In the genomic region with DNA sequence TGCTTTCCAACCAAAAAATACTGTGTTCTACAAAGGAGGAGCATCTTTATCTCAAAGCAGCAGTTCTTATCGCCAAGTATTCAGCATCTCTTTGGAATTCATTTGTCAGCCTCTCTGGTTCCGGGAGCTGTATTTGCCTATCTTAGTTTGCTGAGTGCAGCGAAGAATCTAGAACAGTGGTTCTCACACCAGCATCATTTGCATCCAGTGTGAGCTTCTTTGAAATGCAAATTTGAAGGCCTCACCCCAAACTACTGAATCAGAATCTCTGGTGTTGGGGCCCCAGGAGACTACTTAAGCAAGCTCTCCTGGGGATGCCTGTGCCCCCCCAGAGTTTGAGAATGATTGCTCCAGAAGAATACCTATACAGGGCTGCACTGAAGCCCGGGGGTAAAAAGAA, we compare ENCODE assay signal across 11 cellular contexts. TPM values are rescaled to one million over a fixed set of nuclear protein-coding genes. Genes with fewer than 3 reads are reported as not detected.
DNase-seq lines count a peak whose midpoint lies in the region; ATAC-seq and TF ChIP-seq lines count a peak whose summit lies in the region.
"Had no signal": no experiment of that assay in that cellular context is flagged by ENCODE, and none has a peak within 500 bp of the region (broad histone marks: within the 10 kb centered on the region; RNA-seq: fewer than 3 reads in every experiment).

No MANE protein-coding gene starts in this region.

- H2BK12ac ChIP-seq in mesenchymal stem cell (ENCODE audit: low read length in 2 of 2), result no peak overlapping the region

- H3K4me3 ChIP-seq in mesenchymal stem cell (ENCODE audit: insufficient read depth in 1 of 2, low read depth in 1 of 2, low read length in 2 of 2), result no peak overlapping the region

- no peak overlapping the region for H2AK5ac ChIP-seq in mesenchymal stem cell (ENCODE audit: low read length, severe bottlenecking)

- H3K9me3 ChIP-seq in CD4-positive, alpha-beta T cell (ENCODE audit: control insufficient read depth, low read length), result no peaks in the 10 kb centered on the region
- H3K9me3 ChIP-seq in mesenchymal stem cell (ENCODE audit: control insufficient read depth, low read length), result no peaks in the 10 kb centered on the region

- H3K4ac ChIP-seq in mesenchymal stem cell (ENCODE audit: low read depth in 1 of 2, low read length in 2 of 2), result no peak overlapping the region

- H3K4me1 ChIP-seq in mesenchymal stem cell (ENCODE audit: control insufficient read depth, insufficient read depth, low read depth, low read length), result peaks cover 3% of the 10 kb centered on the region

- H2BK120ac ChIP-seq in mesenchymal stem cell (ENCODE audit: low read depth, low read length), result no peak overlapping the region

- H3K4me2 ChIP-seq in mesenchymal stem cell (ENCODE audit: low read length, poor library complexity, severe bottlenecking), result no peak overlapping the region

- H3K23ac ChIP-seq in mesenchymal stem cell (ENCODE audit: low read length in 2 of 2), result no peak overlapping the region

- intact Hi-C loops in CD4-positive, alpha-beta T cell (cut with DNase I, micrococcal nuclease), result loop anchor here in 1 of 2 experiments (2.0 to 10.0 kb wide), 3 partner anchors 107 to 839 kb away; a partner anchor contains a TSS
- intact Hi-C loops in activated T-helper 1 cell treated with anti-CD3 and anti-CD28 coated beads, Interleukin-12 subunit alpha, Interleukin-12 subunit beta, Interleukin-2, Interleukin-4 antibody, amounts not matched to agents 30 ng/mL and 10 ng/mL and 1 ng/mL, durations not matched to agents 14 hours and 24 hours and 36 hours (cut with micrococcal nuclease), result no loop called here

- peak overlapping the region; percentile 86 for H3K9ac ChIP-seq in mesenchymal stem cell (ENCODE audit: low read length)

- TF ChIP-seq CTCF in CD4-positive, alpha-beta T cell (IDR thresholded peaks at IDR 0.05), result no peak

- H3K4me1 Mint-ChIP-seq in CD4-positive, alpha-beta T cell (ENCODE audit: low read depth), result peaks cover 48% of the 10 kb centered on the region
- H3K4me1 Mint-ChIP-seq in activated T-helper 1 cell treated with anti-CD3 and anti-CD28 coated beads, Interleukin-12 subunit alpha, Interleukin-12 subunit beta, Interleukin-2, Interleukin-4 antibody, amounts not matched to agents 30 ng/mL and 10 ng/mL and 1 ng/mL, durations not matched to agents 14 hours and 24 hours and 36 hours (ENCODE audit: low read depth), result peaks cover 53% of the 10 kb centered on the region

- H3K14ac ChIP-seq in mesenchymal stem cell (ENCODE audit: low read length in 2 of 2), result no peak overlapping the region

- H3K27me3 Mint-ChIP-seq in CD4-positive, alpha-beta T cell, result no peaks in the 10 kb centered on the region
- no peaks in the 10 kb centered on the region for H3K27me3 Mint-ChIP-seq in activated T-helper 1 cell treated with anti-CD3 and anti-CD28 coated beads, Interleukin-12 subunit alpha, Interleukin-12 subunit beta, Interleukin-2, Interleukin-4 antibody, amounts not matched to agents 30 ng/mL and 10 ng/mL and 1 ng/mL, durations not matched to agents 14 hours and 24 hours and 36 hours (ENCODE audit: insufficient read depth)

- H2AFZ ChIP-seq in mesenchymal stem cell (ENCODE audit: low read depth, low read length), result no peak overlapping the region

- no peak overlapping the region for H4K91ac ChIP-seq in mesenchymal stem cell (ENCODE audit: low read length)

- WGBS in mesenchymal stem cell, result 32% methylated on average over 4 of the region's 4 CpGs

- H3K9me3 Mint-ChIP-seq in CD4-positive, alpha-beta T cell, result no peaks in the 10 kb centered on the region
- H3K9me3 Mint-ChIP-seq in activated T-helper 1 cell treated with anti-CD3 and anti-CD28 coated beads, Interleukin-12 subunit alpha, Interleukin-12 subunit beta, Interleukin-2, Interleukin-4 antibody, amounts not matched to agents 30 ng/mL and 10 ng/mL and 1 ng/mL, durations not matched to agents 14 hours and 24 hours and 36 hours, result peaks cover 3% of the 10 kb centered on the region

- CTCF ChIA-PET in CD4-positive, alpha-beta T cell (lab: Charles Lee), result interaction anchor here (1.3 kb wide), 1 partner anchor 330 kb away, joined by 4 read pairs; no protein-coding TSS in a partner anchor

- H3K27me3 ChIP-seq in CD4-positive, alpha-beta T cell (ENCODE audit: control insufficient read depth, insufficient read depth, low read length), result no peaks in the 10 kb centered on the region
- no peaks in the 10 kb centered on the region for H3K27me3 ChIP-seq in mesenchymal stem cell (ENCODE audit: control insufficient read depth in 1 of 2, insufficient read depth in 1 of 2, low read length in 2 of 2)

- peak overlapping the region; percentile 97 for H3K4me3 Mint-ChIP-seq in CD4-positive, alpha-beta T cell
- peak overlapping the region; percentile 91 for H3K4me3 Mint-ChIP-seq in activated T-helper 1 cell treated with anti-CD3 and anti-CD28 coated beads, Interleukin-12 subunit alpha, Interleukin-12 subunit beta, Interleukin-2, Interleukin-4 antibody, amounts not matched to agents 30 ng/mL and 10 ng/mL and 1 ng/mL, durations not matched to agents 14 hours and 24 hours and 36 hours

- peaks cover 12% of the 10 kb centered on the region for H3K79me1 ChIP-seq in mesenchymal stem cell (replicated peaks; ENCODE audit: low read length, poor library complexity, severe bottlenecking)

- peaks cover 18% of the 10 kb centered on the region for H3K36me3 Mint-ChIP-seq in CD4-positive, alpha-beta T cell (ENCODE audit: low read depth)
- peaks cover 15% of the 10 kb centered on the region for H3K36me3 Mint-ChIP-seq in activated T-helper 1 cell treated with anti-CD3 and anti-CD28 coated beads, Interleukin-12 subunit alpha, Interleukin-12 subunit beta, Interleukin-2, Interleukin-4 antibody, amounts not matched to agents 30 ng/mL and 10 ng/mL and 1 ng/mL, durations not matched to agents 14 hours and 24 hours and 36 hours (ENCODE audit: low read depth)

- POLR2A ChIA-PET in CD4-positive, alpha-beta T cell (lab: Charles Lee), result interaction anchor here (1.2 to 3.6 kb wide), 3 partner anchors 46 to 106 kb away, joined by 4 to 45 read pairs (median 24); a partner anchor contains a TSS

- H3K27ac ChIP-seq in CD4-positive, alpha-beta T cell (ENCODE audit: low read depth, low read length), result no peak overlapping the region
- no peak overlapping the region for H3K27ac ChIP-seq in mesenchymal stem cell (ENCODE audit: low read length, poor library complexity, severe bottlenecking)

- H3K36me3 ChIP-seq in mesenchymal stem cell (ENCODE audit: control insufficient read depth in 1 of 2, insufficient read depth in 2 of 2, low read depth in 1 of 2, low read length in 2 of 2), result peaks cover 0 to 4% of the 10 kb centered on the region in 2 experiments

- H4K8ac ChIP-seq in mesenchymal stem cell (ENCODE audit: low read length), result no peak overlapping the region

- no peak for ATAC-seq in CD4-positive, alpha-beta T cell (ENCODE audit: poor library complexity)
- ATAC-seq in GM19351 (IDR thresholded peaks at IDR 0.05; ENCODE audit: unreplicated experiment) (peak; percentile 35), HG02759 (IDR thresholded peaks at IDR 0.05; ENCODE audit: unreplicated experiment) (no peak)

- peak overlapping the region; percentile 99 for H3K27ac Mint-ChIP-seq in CD4-positive, alpha-beta T cell
- peak overlapping the region; percentile 40 for H3K27ac Mint-ChIP-seq in activated T-helper 1 cell treated with anti-CD3 and anti-CD28 coated beads, Interleukin-12 subunit alpha, Interleukin-12 subunit beta, Interleukin-2, Interleukin-4 antibody, amounts not matched to agents 30 ng/mL and 10 ng/mL and 1 ng/mL, durations not matched to agents 14 hours and 24 hours and 36 hours

- DNase-seq in CD4-positive, alpha-beta T cell, result no peak
- DNase-seq in activated T-helper 1 cell treated with anti-CD3 and anti-CD28 coated beads, Interleukin-12 subunit alpha, Interleukin-12 subunit beta, Interleukin-2, Interleukin-4 antibody, amounts not matched to agents 30 ng/mL and 10 ng/mL and 1 ng/mL, durations not matched to agents 14 hours and 24 hours and 36 hours (ENCODE audit: low spot score), result no peak
- DNase-seq in mesenchymal stem cell, result no peak
- no peak for DNase-seq in activated gamma-delta T cell (lab: John Stamatoyannopoulos, UW)
- DNase-seq in Ammon's horn (ENCODE audit: low spot score), result no peak
- no peak for DNase-seq in RKO (ENCODE audit: low spot score)
- DNase-seq: activated CD4-positive, alpha-beta T cell treated with anti-CD3 and anti-CD28 coated beads, Interleukin-2, amount 50 U/mL, for 4 hours; NCI-H510A treated with DMSO at 0.1 percent for 48 hours; stimulated activated CD4-positive, alpha-beta T cell treated with anti-CD3 and anti-CD28 coated beads, Interleukin-2, amount 100 ng/mL, for 24 hours had no signal

- no peak overlapping the region for H2BK5ac ChIP-seq in mesenchymal stem cell (ENCODE audit: low read depth, low read length, poor library complexity, severe bottlenecking)

- no peak overlapping the region for H2BK15ac ChIP-seq in mesenchymal stem cell (ENCODE audit: low read depth, poor library complexity, severe bottlenecking)

- no peak overlapping the region for H3K18ac ChIP-seq in mesenchymal stem cell (ENCODE audit: low read depth in 1 of 2, low read length in 2 of 2)

RNA-seq across cellular contexts. Expression of a gene that starts 1.5 kb away (rescaled TPM):
- 10 to 100 TPM; 49.4 to 53.8 TPM for total RNA-seq in CD4-positive, alpha-beta T cell
- total RNA-seq in activated T-helper 1 cell treated with anti-CD3 and anti-CD28 coated beads, Interleukin-12 subunit alpha, Interleukin-12 subunit beta, Interleukin-2, Interleukin-4 antibody, amounts not matched to agents 30 ng/mL and 10 ng/mL and 1 ng/mL, durations not matched to agents 14 hours and 24 hours and 36 hours, result 76.7 and 77.1 TPM in 2 replicates
- polyA plus RNA-seq in mesenchymal stem cell (2013, experiment 1 of 2), result 18.4 TPM
- polyA plus RNA-seq in mesenchymal stem cell (2013, experiment 2 of 2), result 16.9 TPM
